Comparison of ENCODE assay signal across 8 cellular contexts in genomic region chr7:120987683-120988590, GRCh38.
A peak's percentile ranks its signal among the peaks of the same experiment; 100 is the strongest.
DNase-seq lines count a peak whose midpoint lies in the region; ATAC-seq and TF ChIP-seq lines count a peak whose summit lies in the region.

No MANE protein-coding gene starts in this region.

- H3K36me3 ChIP-seq in brain microvascular endothelial cell (replicated peaks) (no peaks in the 10 kb centered on the region), iPS-18a (ENCODE audit: control insufficient read depth, low read depth, low read length) (no peaks in the 10 kb centered on the region)

- H3K4me3 ChIP-seq in brain microvascular endothelial cell (ENCODE audit: low read depth, low read length) (peak overlapping the region; percentile 61), iPS-18a (ENCODE audit: low read length) (peak overlapping the region; percentile 55), skeletal muscle cell (ENCODE audit: low read depth, low read length) (peak overlapping the region; percentile 53)

- peaks cover 8% of the 10 kb centered on the region for H3K4me1 ChIP-seq in iPS-18a (ENCODE audit: control insufficient read depth, low read depth, low read length)

- TF ChIP-seq CTCF in brain microvascular endothelial cell (IDR thresholded peaks at IDR 0.05; ENCODE audit: low read depth, low read length, missing control alignments), result peak; percentile 98

- H3K27ac ChIP-seq in brain microvascular endothelial cell, result peak overlapping the region; percentile 48
- H3K27ac ChIP-seq in iPS-18a (ENCODE audit: low read length), result no peak overlapping the region

- in situ Hi-C loops in brain microvascular endothelial cell (cut with HindIII; ENCODE audit: low pct_ligation_motif_present, low sequenced_read_pairs), result loop anchor here (25.0 kb wide), 2 partner anchors 99 to 349 kb away; partner anchors contain the start of gene WNT16

- H3K27me3 ChIP-seq in brain microvascular endothelial cell (replicated peaks), result no peaks in the 10 kb centered on the region
- peaks cover 26% of the 10 kb centered on the region for H3K27me3 ChIP-seq in iPS-18a (ENCODE audit: control insufficient read depth, insufficient read depth, low read length)

- no peaks in the 10 kb centered on the region for H3K9me3 ChIP-seq in iPS-18a (ENCODE audit: control insufficient read depth, low read depth, low read length)

- peak; percentile 97 for ATAC-seq in HG03025 (IDR thresholded peaks at IDR 0.05; ENCODE audit: low FRiP score, unreplicated experiment)

- H3K9ac ChIP-seq in iPS-18a (ENCODE audit: low read length), result no peak overlapping the region

- DNase-seq in NCI-H2107 treated with DMSO at 0.1 percent for 48 hours (lab: John Stamatoyannopoulos, UW; ENCODE audit: unreplicated experiment), result peak; percentile 58
- no peak for DNase-seq in NCI-H2107 (lab: John Stamatoyannopoulos, UW)
- DNase-seq in NCI-H2081 treated with DMSO at 0.1 percent for 48 hours (lab: John Stamatoyannopoulos, UW), result peak; percentile 43
- DNase-seq in UCSD-AML1 (lab: John Stamatoyannopoulos, UW; ENCODE audit: unreplicated experiment), result peak; percentile 63
- DNase-seq in brain microvascular endothelial cell, result peak; percentile 93
- peak; percentile 84 for DNase-seq in skeletal muscle cell (ENCODE audit: low read depth)
